Comparison of ENCODE assay signal across 1 cellular context in the genomic region with DNA sequence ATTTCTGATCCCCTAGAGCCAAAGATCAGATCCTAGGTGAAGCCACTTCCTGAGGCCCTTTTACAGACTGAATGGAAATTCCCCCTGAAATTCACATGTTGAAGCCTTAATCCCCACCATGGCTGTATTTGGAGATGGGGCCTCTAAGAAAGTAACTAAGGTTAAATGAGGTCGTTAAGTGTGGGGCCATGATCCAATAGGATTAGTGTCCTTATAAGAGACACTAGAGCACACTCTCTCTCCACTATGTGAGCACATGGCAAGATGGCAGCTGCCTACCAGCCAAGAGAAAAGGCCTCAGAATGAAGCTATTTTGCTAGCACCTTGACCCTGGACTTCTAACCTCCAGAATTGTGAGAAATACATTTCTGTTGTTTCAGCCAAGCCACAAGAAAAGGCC.
TF ChIP-seq lines count a peak whose summit lies in the region.

No MANE protein-coding gene starts in this region.

TF ChIP-seq in K562, 482 proteins besides CTCF, POLR2A, EP300 and RAD21:
- TF ChIP-seq CAMTA2 (CRISPR knock-in tag; conservative IDR thresholded peaks at IDR 0.05) (no peak), ZNF583 (CRISPR knock-in tag; IDR thresholded peaks at IDR 0.05) (no peak), SRSF1 (IDR thresholded peaks at IDR 0.05; ENCODE audit: low read depth, low read length) (no peak), ZNF3 (CRISPR knock-in tag; IDR thresholded peaks at IDR 0.05) (no peak), NCOA1 (IDR thresholded peaks at IDR 0.05; ENCODE audit: low read depth) (no peak), DPF2 (IDR thresholded peaks at IDR 0.05) (no peak), GTF2F1 (IDR thresholded peaks at IDR 0.05; ENCODE audit: low read depth, low read length) (no peak), RBM15 (IDR thresholded peaks at IDR 0.05; ENCODE audit: insufficient read depth, low read length) (no peak), KDM4B (IDR thresholded peaks at IDR 0.05; ENCODE audit: borderline replicate concordance in 2 of 2, low read depth in 1 of 2) (no peak), GATAD2A (IDR thresholded peaks at IDR 0.05) (no peak), DMBX1 (CRISPR knock-in tag; IDR thresholded peaks at IDR 0.05; ENCODE audit: borderline replicate concordance) (no peak), OTX1 (CRISPR knock-in tag; IDR thresholded peaks at IDR 0.05) (no peak)
